11 cellular contexts compared by ENCODE assay signal in genomic region chrX:2848806-2849420, GRCh38. TPM values are rescaled to one million over a fixed set of nuclear protein-coding genes. Genes with fewer than 3 reads are reported as not detected.
DNase-seq lines count a peak whose midpoint lies in the region; ATAC-seq and TF ChIP-seq lines count a peak whose summit lies in the region.
"Had no signal": no experiment of that assay in that cellular context is flagged by ENCODE, and none has a peak within 500 bp of the region (broad histone marks: within the 10 kb centered on the region; RNA-seq: fewer than 3 reads in every experiment).

No MANE protein-coding gene starts in this region.

- TF ChIP-seq CTCF in foreskin fibroblast (IDR thresholded peaks at IDR 0.05; ENCODE audit: low read depth, low read length) (no peak), type B pancreatic cell (conservative IDR thresholded peaks at IDR 0.05) (no peak), CD14-positive monocyte (IDR thresholded peaks at IDR 0.05) (no peak)

- H3K36me3 Mint-ChIP-seq in type B pancreatic cell = peaks cover 3% of the 10 kb centered on the region
- H3K36me3 Mint-ChIP-seq in CD14-positive monocyte = no peaks in the 10 kb centered on the region

- in situ Hi-C loops in SK-MEL-5 (cut with HindIII; ENCODE audit: low pct_unique_long_range_greater_than_20kb, low sequenced_read_pairs) = no loop called here

- ATAC-seq in GM21367 (IDR thresholded peaks at IDR 0.05; ENCODE audit: unreplicated experiment) = no peak

- intact Hi-C loops in CD14-positive monocyte (cut with micrococcal nuclease) = no loop called here

- no peaks in the 10 kb centered on the region for H3K9me3 Mint-ChIP-seq in type B pancreatic cell
- peaks cover 0 to 8% (median 0%) of the 10 kb centered on the region in 7 donors for H3K9me3 Mint-ChIP-seq in CD14-positive monocyte

- peak overlapping the region; percentile 4 for H3K27ac Mint-ChIP-seq in type B pancreatic cell
- peak overlapping the region in 1 of 7 donors; percentile 25 for H3K27ac Mint-ChIP-seq in CD14-positive monocyte

- no peaks in the 10 kb centered on the region for H3K27me3 Mint-ChIP-seq in type B pancreatic cell
- H3K27me3 Mint-ChIP-seq in CD14-positive monocyte (ENCODE audit: low read depth in 3 of 3) = peaks cover 1 to 6% (median 2%) of the 10 kb centered on the region in 3 donors

- no peak overlapping the region for H3K4me3 ChIP-seq in foreskin fibroblast (ENCODE audit: low read depth in 1 of 2, low read length in 2 of 2)

- H3K4me3 Mint-ChIP-seq in type B pancreatic cell (peak overlapping the region; percentile 2), CD14-positive monocyte (no peak overlapping the region)

- peak; percentile 5 for DNase-seq in HK-2 (ENCODE audit: unreplicated experiment)
- peak; percentile 36 for DNase-seq in SK-MEL-5 (ENCODE audit: low read depth, low spot score)
- DNase-seq in foreskin fibroblast = peak; percentile 18 to 50
- peak; percentile 39 for DNase-seq in type B pancreatic cell (ENCODE audit: extremely low spot score, unreplicated experiment)
- no peak for DNase-seq in CD14-positive monocyte (ENCODE audit: low spot score)
- no peak for DNase-seq in T-helper 2 cell
- DNase-seq: activated CD4-positive, CD25-positive, alpha-beta regulatory T cell; activated naive CD4-positive, alpha-beta T cell; effector CD4-positive, alpha-beta T cell; NK-92 treated with Interleukin-12 subunit alpha and Interleukin-12 subunit beta, amount 100 ng/mL, for 24 hours had no signal

- H3K4me1 Mint-ChIP-seq in type B pancreatic cell (ENCODE audit: unreplicated experiment) = peaks cover 12% of the 10 kb centered on the region
- no peaks in the 10 kb centered on the region for H3K4me1 Mint-ChIP-seq in CD14-positive monocyte

RNA-seq across cellular contexts. Expression of gene GYG2, which starts 20.2 kb away (rescaled TPM):
- total RNA-seq in SK-MEL-5 (2014; rRNA removed; shearing (Covaris generic)) = 71.4 and 77.5 TPM in 2 replicates
- polyA plus RNA-seq in SK-MEL-5 (2015; cell fraction: cytosol; rRNA removed) = 109 and 123 TPM in 2 replicates
- 83.2 and 101 TPM in 2 replicates for polyA plus RNA-seq in SK-MEL-5 (2015; cell fraction: nucleus; rRNA removed)
- total RNA-seq in type B pancreatic cell (ENCODE audit: low replicate concordance) = 19.7 and 49.2 TPM in 2 replicates
- polyA plus RNA-seq in CD14-positive monocyte = not detected

Comparison
In these comparisons a context has a peak if more than half of its experiments do, and no peak if none do; other contexts are left out.
1. DNase-seq: peak in HK-2 (single experiment), SK-MEL-5 (single experiment), foreskin fibroblast (2 of 2) and type B pancreatic cell (single experiment); none in CD14-positive monocyte (single experiment) and T-helper 2 cell (0 of 5).